ENCODE assay signal across 8 cellular contexts in the genomic region with DNA sequence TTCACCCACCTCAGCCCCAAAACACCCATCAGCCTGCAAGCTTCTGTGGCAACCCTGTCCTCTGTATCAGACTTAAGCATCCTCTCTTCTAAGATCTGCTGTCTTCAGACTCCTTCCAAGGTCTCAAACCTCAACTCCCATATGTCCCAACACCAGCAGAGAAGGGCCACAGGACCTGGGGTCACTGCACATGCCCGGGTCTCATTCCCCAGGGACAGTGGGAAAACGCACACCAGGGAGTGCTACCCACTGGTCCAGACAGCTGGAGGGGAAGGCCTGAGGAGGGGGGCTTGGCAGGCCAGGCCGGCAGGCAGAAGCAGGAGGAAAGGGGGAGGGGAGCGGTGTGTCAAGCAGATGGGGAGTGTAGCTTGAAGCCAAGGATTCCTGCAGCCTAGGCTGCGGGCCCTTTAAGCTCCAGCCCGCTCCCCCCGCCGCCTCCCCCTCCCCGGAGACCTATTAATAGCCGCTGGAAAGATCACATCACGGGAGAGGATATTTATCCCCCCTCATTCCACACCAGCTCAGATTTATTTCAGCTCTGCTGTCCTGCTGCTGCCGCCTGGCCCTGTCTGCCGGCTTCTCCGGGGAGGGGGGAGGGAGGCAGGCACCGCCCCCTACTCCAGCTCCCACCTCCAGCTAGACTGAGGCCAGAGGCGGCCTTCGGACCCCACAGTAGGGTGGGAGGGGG. TPM values are rescaled to one million over a fixed set of nuclear protein-coding genes. Genes with fewer than 3 reads are reported as not detected.
DNase-seq lines count a peak whose midpoint lies in the region; ATAC-seq and TF ChIP-seq lines count a peak whose summit lies in the region.

No MANE protein-coding gene starts in this region.

- H3K27me3 ChIP-seq in layer of hippocampus (ENCODE audit: control insufficient read depth, insufficient read depth, low read length): no peaks in the 10 kb centered on the region

- peak; percentile 88 for DNase-seq in G401 (ENCODE audit: low spot score)
- DNase-seq in NCI-H526 (lab: John Stamatoyannopoulos, UW): peak; percentile 88 to 97
- DNase-seq in choroid plexus epithelial cell (ENCODE audit: low read depth): peak; percentile 97
- DNase-seq in stimulated activated naive CD8-positive, alpha-beta T cell treated with anti-CD3 and anti-CD28 coated beads, Interleukin-15, amount 100 ng/mL, for 72 hours: no peak

- H3K9me3 Mint-ChIP-seq in stimulated activated naive CD8-positive, alpha-beta T cell treated with anti-CD3 and anti-CD28 coated beads, Interleukin-15, amount 100 ng/mL, for 72 hours: no peaks in the 10 kb centered on the region

- in situ Hi-C loops in G401 (cut with HindIII; ENCODE audit: low sequenced_read_pairs): no loop called here

- no peaks in the 10 kb centered on the region for H3K27me3 Mint-ChIP-seq in stimulated activated naive CD8-positive, alpha-beta T cell treated with anti-CD3 and anti-CD28 coated beads, Interleukin-15, amount 100 ng/mL, for 72 hours

- peak overlapping the region; percentile 79 for H3K27ac ChIP-seq in layer of hippocampus (ENCODE audit: low read depth, low read length)

- peak overlapping the region; percentile 13 to 81 for H3K27ac Mint-ChIP-seq in stimulated activated naive CD8-positive, alpha-beta T cell treated with anti-CD3 and anti-CD28 coated beads, Interleukin-15, amount 100 ng/mL, for 72 hours

- peak overlapping the region; percentile 52 for H3K4me3 ChIP-seq in choroid plexus epithelial cell (ENCODE audit: low read depth, low read length)

- no peak for ATAC-seq in stimulated activated naive CD8-positive, alpha-beta T cell treated with anti-CD3 and anti-CD28 coated beads, Interleukin-15, amount 100 ng/mL, for 72 hours
- ATAC-seq in GM21423 (IDR thresholded peaks at IDR 0.05; ENCODE audit: unreplicated experiment) (no peak), HG03565 (IDR thresholded peaks at IDR 0.05; ENCODE audit: unreplicated experiment) (no peak), esophagus mucosa (no peak)

- H3K4me1 Mint-ChIP-seq in stimulated activated naive CD8-positive, alpha-beta T cell treated with anti-CD3 and anti-CD28 coated beads, Interleukin-15, amount 100 ng/mL, for 72 hours: peaks cover 80% of the 10 kb centered on the region

- TF ChIP-seq CTCF in choroid plexus epithelial cell (conservative IDR thresholded peaks at IDR 0.05; ENCODE audit: low read depth, low read length): no peak

- H3K4me3 Mint-ChIP-seq in stimulated activated naive CD8-positive, alpha-beta T cell treated with anti-CD3 and anti-CD28 coated beads, Interleukin-15, amount 100 ng/mL, for 72 hours: peak overlapping the region; percentile 45 to 74

RNA-seq across cellular contexts. Expression of a gene that starts 16.7 kb away (rescaled TPM):
- total RNA-seq in G401 (2014; rRNA removed; shearing (Covaris generic)): 10.2 and 13.4 TPM in 2 replicates
- 44.6 TPM for total RNA-seq in esophagus mucosa

RNA-seq across cellular contexts. Expression of a gene that starts 25.4 kb away (rescaled TPM):
- not detected in 2 replicates for total RNA-seq in G401 (2014; rRNA removed; shearing (Covaris generic))
- total RNA-seq in esophagus mucosa: 0.20 TPM

RNA-seq across cellular contexts. Expression of a gene that starts 47.0 kb away (rescaled TPM):
- not detected in 2 replicates for total RNA-seq in G401 (2014; rRNA removed; shearing (Covaris generic))
- total RNA-seq in esophagus mucosa: 0.32 TPM

Comparison
In these comparisons a context has a peak if more than half of its experiments do, and no peak if none do; other contexts are left out.
1. DNase-seq: peak in G401 (single experiment), NCI-H526 (2 of 2) and choroid plexus epithelial cell (single experiment); none in stimulated activated naive CD8-positive, alpha-beta T cell treated with anti-CD3 and anti-CD28 coated beads, Interleukin-15, amount 100 ng/mL, for 72 hours (0 of 2).